25 cellular contexts compared by ENCODE assay signal in genomic region chr6:169096326-169096882, GRCh38.
DNase-seq lines count a peak whose midpoint lies in the region; FAIRE-seq and TF ChIP-seq lines count a peak whose summit lies in the region.
"Had no signal": no experiment of that assay in that cellular context is flagged by ENCODE, and none has a peak within 500 bp of the region (broad histone marks: within the 10 kb centered on the region; RNA-seq: fewer than 3 reads in every experiment).

No MANE protein-coding gene starts in this region.

- no peaks in the 10 kb centered on the region for H3K36me3 ChIP-seq in neural progenitor cell
- H3K36me3 ChIP-seq: right lobe of liver, thyroid gland had no signal

- H3K4me1 Mint-ChIP-seq in chondrocyte (ENCODE audit: low read depth) (peaks cover 84% of the 10 kb centered on the region), neural progenitor cell (peaks cover 27% of the 10 kb centered on the region), type B pancreatic cell (ENCODE audit: unreplicated experiment) (peaks cover 8% of the 10 kb centered on the region)
- H3K4me1 Mint-ChIP-seq: CD14-positive monocyte; stimulated activated naive CD8-positive, alpha-beta T cell treated with anti-CD3 and anti-CD28 coated beads, Interleukin-15, amount 100 ng/mL, for 72 hours had no signal

- H3K4me2 ChIP-seq in neural progenitor cell, result no peak overlapping the region

- TF ChIP-seq CTCF in AG09319 (IDR thresholded peaks at IDR 0.05; ENCODE audit: low read depth, low read length) (peak; percentile 1), chondrocyte (IDR thresholded peaks at IDR 0.05) (peak; percentile 59), neural progenitor cell (IDR thresholded peaks at IDR 0.05) (no peak), type B pancreatic cell (conservative IDR thresholded peaks at IDR 0.05) (no peak)

- H3K79me2 ChIP-seq in neural progenitor cell (ENCODE audit: low read depth), result no peaks in the 10 kb centered on the region

- no peaks in the 10 kb centered on the region for H3K27me3 ChIP-seq in neural progenitor cell
- H3K27me3 ChIP-seq: foreskin keratinocyte, right lobe of liver, thyroid gland had no signal

- no peak overlapping the region for H3K4me3 ChIP-seq in neural progenitor cell
- H3K4me3 ChIP-seq: right lobe of liver, thyroid gland had no signal

- TF ChIP-seq POLR2A in H54 (IDR thresholded peaks at IDR 0.05; ENCODE audit: low read depth, low read length), result no peak

- peaks cover 3% of the 10 kb centered on the region for H3K9me3 ChIP-seq in neural progenitor cell (ENCODE audit: low read depth)
- H3K9me3 ChIP-seq: right lobe of liver, thyroid gland had no signal

- H3K27me3 Mint-ChIP-seq in chondrocyte (ENCODE audit: low read depth) (no peaks in the 10 kb centered on the region), neural progenitor cell (ENCODE audit: insufficient read depth, low read depth) (peaks cover 11% of the 10 kb centered on the region), type B pancreatic cell (no peaks in the 10 kb centered on the region)

- H3K4me3 Mint-ChIP-seq in chondrocyte (ENCODE audit: unreplicated experiment) (no peak overlapping the region), neural progenitor cell (no peak overlapping the region), type B pancreatic cell (no peak overlapping the region)
- H3K4me3 Mint-ChIP-seq: CD14-positive monocyte; natural killer cell treated with Interleukin-12 subunit alpha and Interleukin-12 subunit beta and Interleukin-15 and Interleukin-18, amount 100 ng/mL, for 72 hours; stimulated activated naive CD8-positive, alpha-beta T cell treated with anti-CD3 and anti-CD28 coated beads, Interleukin-15, amount 100 ng/mL, for 72 hours; WTC11 had no signal

- H3K27ac ChIP-seq in neural progenitor cell, result no peak overlapping the region
- H3K27ac ChIP-seq: foreskin keratinocyte, right lobe of liver, thyroid gland had no signal

- H3K36me3 Mint-ChIP-seq in chondrocyte (ENCODE audit: low read depth) (peaks cover 7% of the 10 kb centered on the region), neural progenitor cell (no peaks in the 10 kb centered on the region), type B pancreatic cell (no peaks in the 10 kb centered on the region)
- H3K36me3 Mint-ChIP-seq: CD14-positive monocyte; natural killer cell treated with Interleukin-12 subunit alpha and Interleukin-12 subunit beta and Interleukin-15 and Interleukin-18, amount 100 ng/mL, for 72 hours had no signal

- H2AFZ ChIP-seq in neural progenitor cell (replicated peaks), result no peak overlapping the region

- peaks cover 4% of the 10 kb centered on the region for H3F3A ChIP-seq in neural progenitor cell (ENCODE audit: low read depth)

- no peak overlapping the region for H3K9ac ChIP-seq in neural progenitor cell

- H4K20me1 ChIP-seq in neural progenitor cell (ENCODE audit: low read depth), result no peaks in the 10 kb centered on the region

- peaks cover 23% of the 10 kb centered on the region for H3K4me1 ChIP-seq in neural progenitor cell
- H3K4me1 ChIP-seq: foreskin keratinocyte, thyroid gland had no signal

- DNase-seq in AG09319 (ENCODE audit: extremely low read depth, low read depth) (no peak), LHCN-M2 (ENCODE audit: low read depth) (peak; percentile 66), chondrocyte (ENCODE audit: low spot score) (no peak), myocyte (ENCODE audit: low read depth) (peak; percentile 78), H54 (ENCODE audit: insufficient read length, low spot score) (no peak), neural progenitor cell (ENCODE audit: low spot score) (no peak), HTR-8/SVneo (ENCODE audit: insufficient read length, low spot score) (no peak), type B pancreatic cell (ENCODE audit: extremely low spot score, unreplicated experiment) (no peak)
- DNase-seq: activated CD4-positive, alpha-beta T cell treated with anti-CD3 and anti-CD28 coated beads, Interleukin-2, amount 50 U/mL, for 1 hour; activated naive CD4-positive, alpha-beta T cell treated with anti-CD3 and anti-CD28 coated beads, Interleukin-2, amount 50 U/mL, for 16 hours; central memory CD4-positive, alpha-beta T cell; foreskin keratinocyte; Karpas-422; NCI-H187; NCI-H774; posterior cingulate gyrus; right lobe of liver; stimulated activated CD4-positive, alpha-beta T cell treated with anti-CD3 and anti-CD28 coated beads, Interleukin-15, amount 100 ng/mL, for 24 hours; stimulated activated naive CD8-positive, alpha-beta T cell treated with anti-CD3 and anti-CD28 coated beads, Interleukin-15, amount 100 ng/mL, for 72 hours; T1000; thyroid gland had no signal

- H3K27ac Mint-ChIP-seq in chondrocyte (ENCODE audit: unreplicated experiment), result peak overlapping the region; percentile 8
- H3K27ac Mint-ChIP-seq in neural progenitor cell, result no peak overlapping the region
- H3K27ac Mint-ChIP-seq in type B pancreatic cell, result no peak overlapping the region
- H3K27ac Mint-ChIP-seq: CD14-positive monocyte; natural killer cell treated with Interleukin-12 subunit alpha and Interleukin-12 subunit beta and Interleukin-15 and Interleukin-18, amount 100 ng/mL, for 72 hours; stimulated activated naive CD8-positive, alpha-beta T cell treated with anti-CD3 and anti-CD28 coated beads, Interleukin-15, amount 100 ng/mL, for 72 hours; WTC11 had no signal

- H3K9me3 Mint-ChIP-seq in chondrocyte (ENCODE audit: low read depth) (peaks cover 12% of the 10 kb centered on the region), neural progenitor cell (peaks cover 23% of the 10 kb centered on the region), type B pancreatic cell (no peaks in the 10 kb centered on the region)

- FAIRE-seq in H54 (lab: Jason Lieb, UNC), result no peak
- FAIRE-seq in HTR-8/SVneo (lab: Jason Lieb, UNC), result no peak
- FAIRE-seq: GM12892 had no signal

Comparison
In these comparisons a context has a peak if more than half of its experiments do, and no peak if none do; other contexts are left out.
1. DNase-seq: peak in LHCN-M2 (single experiment) and myocyte (single experiment); none in AG09319 (single experiment), chondrocyte (single experiment), H54 (single experiment), neural progenitor cell (single experiment), HTR-8/SVneo (single experiment) and type B pancreatic cell (single experiment).
2. CTCF ChIP-seq: peak in AG09319 (single experiment) and chondrocyte (single experiment); none in neural progenitor cell (single experiment) and type B pancreatic cell (single experiment).